Comparison of ENCODE assay signal across 22 cellular contexts in the genomic region with DNA sequence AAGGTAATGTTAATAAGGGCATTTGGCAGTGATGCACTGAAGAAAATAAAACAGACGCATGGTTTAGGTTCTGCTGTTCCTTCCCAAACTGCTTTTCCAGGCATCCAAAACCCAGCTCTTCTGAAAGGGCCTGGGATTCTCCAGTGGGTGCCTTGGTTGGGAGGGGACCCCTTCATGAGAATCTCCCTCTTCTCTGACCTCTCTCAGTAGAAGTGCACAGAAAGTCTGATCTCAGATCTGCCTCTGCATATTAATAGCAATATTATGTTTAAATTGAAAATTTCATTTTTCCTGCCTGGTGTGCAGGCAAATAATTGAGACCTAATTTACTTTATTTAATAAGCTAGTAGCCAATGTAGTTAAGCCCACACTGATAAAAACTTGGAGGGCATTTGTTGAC.
"Had no signal": no experiment of that assay in that cellular context is flagged by ENCODE, and none has a peak within 500 bp of the region (broad histone marks: within the 10 kb centered on the region; RNA-seq: fewer than 3 reads in every experiment).

No MANE protein-coding gene starts in this region.

- H3K27me3 ChIP-seq: testis, thyroid gland, upper lobe of left lung had no signal

- H3K4me1 ChIP-seq: left lung, lower lobe of right lung, stomach, thyroid gland, transverse colon, upper lobe of left lung, vagina had no signal

- H3K36me3 ChIP-seq: left lung, lower lobe of right lung, stomach, thyroid gland, transverse colon, upper lobe of left lung, vagina had no signal

- H3K9me3 ChIP-seq: lower lobe of right lung, testis, thyroid gland, transverse colon, upper lobe of left lung, vagina had no signal

- DNase-seq: immature natural killer cell; kidney; lower lobe of right lung; naive thymus-derived CD8-positive, alpha-beta T cell; retina; stimulated activated CD4-positive, alpha-beta T cell treated with anti-CD3 and anti-CD28 coated beads, Interleukin-12 subunit alpha, Interleukin-12 subunit beta, amount 100 ng/mL, for 4 hours; stimulated activated CD4-positive, alpha-beta T cell treated with anti-CD3 and anti-CD28 coated beads, Interleukin-15, amount 100 ng/mL, for 24 hours; stimulated activated CD4-positive, alpha-beta T cell treated with anti-CD3 and anti-CD28 coated beads, Interleukin-2, amount 100 ng/mL, for 24 hours; stimulated activated CD4-positive, alpha-beta T cell treated with anti-CD3 and anti-CD28 coated beads, Interleukin-4, amount 100 ng/mL, for 1 hour; stimulated activated naive B cell treated with anti-CD40 and anti-IgM and Interleukin-4, amounts not matched to agents 10 μg/mL and 1 μg/mL and 100 μg/mL, for 72 hours; stimulated activated naive CD8-positive, alpha-beta T cell treated with anti-CD3 and anti-CD28 coated beads, Interleukin-15, Interleukin-2, amounts not matched to agents 100 U/mL and 50 U/mL, for 24 hours; transverse colon; upper lobe of left lung had no signal

- H3K27ac ChIP-seq: left lung, lower lobe of right lung, skin epidermis, stomach, testis, thyroid gland, transverse colon, upper lobe of left lung, vagina had no signal

- H3K4me3 ChIP-seq: left lung, lower lobe of right lung, skin epidermis, stomach, testis, thyroid gland, transverse colon, upper lobe of left lung, vagina had no signal

- ATAC-seq: left colon; lower lobe of right lung; naive thymus-derived CD8-positive, alpha-beta T cell; right cardiac atrium; sciatic nerve; stimulated activated naive B cell treated with anti-CD40 and anti-IgM and Interleukin-4, amounts not matched to agents 10 μg/mL and 1 μg/mL and 100 μg/mL, for 72 hours; stimulated activated naive CD8-positive, alpha-beta T cell treated with anti-CD3 and anti-CD28 coated beads, Interleukin-15, Interleukin-2, amounts not matched to agents 100 U/mL and 50 U/mL, for 24 hours had no signal
